ENCODE assay signal across 19 cellular contexts in the genomic region with DNA sequence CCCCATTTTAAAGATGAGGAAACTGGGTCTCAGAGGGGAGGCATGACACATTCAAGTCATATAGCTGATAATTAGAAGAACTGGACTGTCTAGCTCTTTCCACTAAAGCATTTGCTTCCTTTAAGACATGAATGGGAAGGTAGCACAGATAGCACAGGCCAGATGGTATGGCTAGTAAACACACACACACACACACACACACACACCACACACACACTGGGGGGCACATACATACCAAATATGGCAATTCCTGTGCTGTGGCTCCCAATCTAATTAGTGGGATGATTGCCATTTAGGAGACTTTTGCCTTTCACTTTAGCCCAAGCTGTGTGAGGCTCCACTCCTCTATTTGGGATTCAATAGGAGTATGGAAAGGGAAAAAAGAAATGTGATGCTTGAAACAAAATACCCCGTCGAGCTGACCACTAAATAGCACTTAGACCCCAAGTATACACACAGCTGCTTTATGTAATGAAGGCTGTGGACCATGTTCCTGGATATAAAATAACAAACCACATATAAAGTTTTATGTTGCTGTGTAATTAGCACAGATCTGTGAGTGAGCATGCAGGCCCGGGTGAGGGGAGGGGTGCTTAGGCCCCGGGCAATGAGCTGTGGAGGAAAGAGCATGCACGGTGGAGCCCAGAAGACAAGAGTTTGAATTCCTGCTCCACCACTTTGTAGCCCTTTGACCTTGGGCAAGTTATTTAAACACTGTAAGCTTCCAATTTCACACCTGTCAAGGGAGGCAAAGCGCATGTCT. TPM values are rescaled to one million over a fixed set of nuclear protein-coding genes. Genes with fewer than 3 reads are reported as not detected.
DNase-seq lines count a peak whose midpoint lies in the region; ATAC-seq, FAIRE-seq and TF ChIP-seq lines count a peak whose summit lies in the region.
"Had no signal": no experiment of that assay in that cellular context is flagged by ENCODE, and none has a peak within 500 bp of the region (broad histone marks: within the 10 kb centered on the region; RNA-seq: fewer than 3 reads in every experiment).

No MANE protein-coding gene starts in this region.

- no peak overlapping the region for H3K9ac ChIP-seq in astrocyte (ENCODE audit: low read length)
- H3K9ac ChIP-seq in HepG2 (ENCODE audit: insufficient read depth, low read depth, low read length), result no peak overlapping the region
- H3K9ac ChIP-seq in Karpas-422 (ENCODE audit: low read length), result no peak overlapping the region

- H3K4me1 ChIP-seq in astrocyte (ENCODE audit: insufficient read depth, low read length) (no peaks in the 10 kb centered on the region), HepG2 (ENCODE audit: insufficient read depth, low read length) (no peaks in the 10 kb centered on the region), Karpas-422 (ENCODE audit: low read length) (no peaks in the 10 kb centered on the region)
- H3K4me1 ChIP-seq: pancreas had no signal

- H3K9me3 ChIP-seq in astrocyte (ENCODE audit: insufficient read depth, low read depth, low read length), result no peaks in the 10 kb centered on the region
- no peaks in the 10 kb centered on the region for H3K9me3 ChIP-seq in HepG2 (ENCODE audit: low read length)
- no peaks in the 10 kb centered on the region for H3K9me3 ChIP-seq in Karpas-422 (ENCODE audit: low read length)
- H3K9me3 ChIP-seq: pancreas had no signal

- peaks cover 10% of the 10 kb centered on the region for H3K4me1 Mint-ChIP-seq in astrocyte (ENCODE audit: low read depth, unreplicated experiment)
- H3K4me1 Mint-ChIP-seq: CD4-positive, alpha-beta memory T cell; IgD-negative memory B cell had no signal

- H3K36me3 Mint-ChIP-seq in astrocyte (ENCODE audit: low read depth, unreplicated experiment), result no peaks in the 10 kb centered on the region
- H3K36me3 Mint-ChIP-seq: CD4-positive, alpha-beta memory T cell; IgD-negative memory B cell had no signal

- BruUV-seq in HepG2 (replicated peaks; lab: Mats Ljungman, UMichigan), result no TSS peak

- FAIRE-seq in astrocyte (lab: Jason Lieb, UNC), result no peak
- no peak for FAIRE-seq in HepG2 (lab: Jason Lieb, UNC)
- FAIRE-seq: A204.1, H54, pancreas had no signal

- H3K79me2 ChIP-seq in astrocyte (ENCODE audit: insufficient read depth, low read length) (no peaks in the 10 kb centered on the region), HepG2 (ENCODE audit: insufficient read depth, low read length) (no peaks in the 10 kb centered on the region), Karpas-422 (ENCODE audit: low read length) (no peaks in the 10 kb centered on the region)

- H3K27ac ChIP-seq in astrocyte (ENCODE audit: low read depth, low read length), result no peak overlapping the region
- H3K27ac ChIP-seq in HepG2 (ENCODE audit: extremely low read length, insufficient read depth, low read length), result no peak overlapping the region
- H3K27ac ChIP-seq in Karpas-422 (ENCODE audit: low read length), result no peak overlapping the region
- H3K27ac ChIP-seq: pancreas had no signal

- no peak overlapping the region for H3K4me3 Mint-ChIP-seq in astrocyte (ENCODE audit: unreplicated experiment)
- H3K4me3 Mint-ChIP-seq: CD4-positive, alpha-beta memory T cell; IgD-negative memory B cell; T-helper 1 cell treated with Interleukin-12 subunit alpha and Interleukin-12 subunit beta and Interleukin-4 antibody, amounts not matched to agents 30 μg/mL and 1 μg/mL, for 36 hours had no signal

- no peak for TF ChIP-seq RAD21 in HepG2 (CRISPR knock-in tag; IDR thresholded peaks at IDR 0.05)

- WGBS in HepG2 (ENCODE audit: low lambda C conversion rate), result 21% methylated on average over 6 of the region's 6 CpGs

- peaks cover 5% of the 10 kb centered on the region for H3K9me3 Mint-ChIP-seq in astrocyte (ENCODE audit: unreplicated experiment)
- H3K9me3 Mint-ChIP-seq: CD4-positive, alpha-beta memory T cell; IgD-negative memory B cell; T-helper 1 cell treated with Interleukin-12 subunit alpha and Interleukin-12 subunit beta and Interleukin-4 antibody, amounts not matched to agents 30 μg/mL and 1 μg/mL, for 36 hours had no signal

- intact Hi-C loops in HepG2 (cut with micrococcal nuclease; ENCODE audit: unreplicated experiment), result no loop called here

- ATAC-seq in HepG2, result no peak
- ATAC-seq: activated CD4-positive, CD25-positive, alpha-beta regulatory T cell treated with anti-CD3 and anti-CD28 coated beads, Interleukin-2, amount 50 U/mL, for 24 hours had no signal

- H3K4me2 ChIP-seq in astrocyte (ENCODE audit: low read length), result no peak overlapping the region
- H3K4me2 ChIP-seq in HepG2 (ENCODE audit: low read depth, low read length), result no peak overlapping the region
- no peak overlapping the region for H3K4me2 ChIP-seq in Karpas-422 (ENCODE audit: low read depth, low read length, poor library complexity, severe bottlenecking)

- no peaks in the 10 kb centered on the region for H4K20me1 ChIP-seq in astrocyte (ENCODE audit: insufficient read depth, low read length)
- no peaks in the 10 kb centered on the region for H4K20me1 ChIP-seq in HepG2 (ENCODE audit: insufficient read depth, low read length)
- H4K20me1 ChIP-seq in Karpas-422 (ENCODE audit: insufficient read depth, low read depth, low read length), result no peaks in the 10 kb centered on the region

- CTCF ChIA-PET in HepG2 (lab: Yijun Ruan, JAX; ENCODE audit: low intra/inter-chr PET ratio, low total read pairs), result no interaction called here

- peak overlapping the region; percentile 79 for H3K27ac Mint-ChIP-seq in astrocyte (ENCODE audit: unreplicated experiment)
- H3K27ac Mint-ChIP-seq: CD4-positive, alpha-beta memory T cell; IgD-negative memory B cell; T-helper 1 cell treated with Interleukin-12 subunit alpha and Interleukin-12 subunit beta and Interleukin-4 antibody, amounts not matched to agents 30 μg/mL and 1 μg/mL, for 36 hours had no signal

- no peaks in the 10 kb centered on the region for H3K9me2 ChIP-seq in Karpas-422 (replicated peaks; ENCODE audit: insufficient read depth, low read length)

- H2AFZ ChIP-seq in astrocyte (ENCODE audit: low read depth, low read length) (no peak overlapping the region), HepG2 (ENCODE audit: low read length) (no peak overlapping the region), Karpas-422 (ENCODE audit: low read length) (no peak overlapping the region)

- no peak for TF ChIP-seq EP300 in HepG2 (IDR thresholded peaks at IDR 0.05; ENCODE audit: low read depth in 2 of 2, low read length in 2 of 2)
- no peak for TF ChIP-seq EP300 in HepG2 (CRISPR knock-in tag; IDR thresholded peaks at IDR 0.05; ENCODE audit: borderline replicate concordance)

- POLR2A ChIA-PET in HepG2 (lab: Yijun Ruan, JAX), result no interaction called here

- no peak for TF ChIP-seq CTCF in astrocyte (IDR thresholded peaks at IDR 0.05; ENCODE audit: insufficient read depth, low read depth, low read length)
- TF ChIP-seq CTCF in HepG2 (CRISPR knock-in tag; IDR thresholded peaks at IDR 0.05), result no peak

- in situ Hi-C loops in HepG2 (cut with HindIII; ENCODE audit: extremely low pct_ligation_motif_present, low pct_unique_long_range_greater_than_20kb), result no loop called here

- H3K36me3 ChIP-seq in astrocyte (ENCODE audit: insufficient read depth, low read length), result no peaks in the 10 kb centered on the region
- H3K36me3 ChIP-seq in HepG2 (replicated peaks in 1 of 2; ENCODE audit: control insufficient read depth in 1 of 2, insufficient read depth in 2 of 2, low read length in 2 of 2), result no peaks in the 10 kb centered on the region
- H3K36me3 ChIP-seq in Karpas-422 (ENCODE audit: insufficient read depth, low read length), result no peaks in the 10 kb centered on the region
- H3K36me3 ChIP-seq: pancreas had no signal

- H3K4me3 ChIP-seq in astrocyte (ENCODE audit: insufficient read depth, low read depth, low read length) (no peak overlapping the region), HepG2 (replicated peaks in 1 of 3; ENCODE audit: insufficient read depth in 1 of 3, low read depth in 2 of 3, low read length in 3 of 3) (no peak overlapping the region), Karpas-422 (ENCODE audit: low read length) (no peak overlapping the region)
- H3K4me3 ChIP-seq: pancreas had no signal

- DNase-seq in NCI-H2081 (lab: John Stamatoyannopoulos, UW) (peak; percentile 35 to 73), NCI-H2081 treated with DMSO at 0.1 percent for 48 hours (lab: John Stamatoyannopoulos, UW) (no peak), NCI-H2171 (lab: John Stamatoyannopoulos, UW) (peak; percentile 47), astrocyte (ENCODE audit: low read depth) (no peak), renal cortical epithelial cell (ENCODE audit: low read depth) (peak; percentile 89), HepG2 (ENCODE audit: low spot score) (no peak), Karpas-422 (no peak), midbrain (lab: John Stamatoyannopoulos, UW) (no peak)
- DNase-seq: activated naive CD4-positive, alpha-beta T cell treated with anti-CD3 and anti-CD28 coated beads, Interleukin-2, amount 50 U/mL, for 16 hours; CD4-positive, alpha-beta memory T cell; foreskin melanocyte; NCI-H2227 treated with DMSO at 0.1 percent for 48 hours; pancreas; stimulated activated CD4-positive, alpha-beta T cell treated with anti-CD3 and anti-CD28 coated beads, Interleukin-12 subunit alpha, Interleukin-12 subunit beta, amount 100 ng/mL, for 4 hours had no signal

- no peak for TF ChIP-seq POLR2A in HepG2 (IDR thresholded peaks at IDR 0.05; ENCODE audit: insufficient read depth in 1 of 2, low read depth in 2 of 2, low read length in 2 of 2)

- peaks cover 25% of the 10 kb centered on the region for H3K27me3 Mint-ChIP-seq in astrocyte (ENCODE audit: low read depth, unreplicated experiment)

- peaks cover 6% of the 10 kb centered on the region for H3K27me3 ChIP-seq in astrocyte (ENCODE audit: insufficient read depth, low read length)
- peaks cover 0 to 8% of the 10 kb centered on the region in 2 experiments; a peak in 2 of 5 replicates for H3K27me3 ChIP-seq in HepG2 (ENCODE audit: control insufficient read depth in 1 of 2, insufficient read depth in 2 of 2, low read length in 2 of 2)
- H3K27me3 ChIP-seq in Karpas-422 (ENCODE audit: low read length), result no peaks in the 10 kb centered on the region
- H3K27me3 ChIP-seq: pancreas had no signal

RNA-seq across cellular contexts. Expression of a gene that starts 6.7 kb away (rescaled TPM):
- 0.89 and 1.8 TPM in 2 replicates for total RNA-seq in astrocyte
- total RNA-seq in renal cortical epithelial cell, result 1.6 and 6.8 TPM in 2 replicates
- not detected in 2 replicates for total RNA-seq in HepG2 (2016; rRNA removed; fragmentation: Illumina TruSeq; extraction: Trizol)
- total RNA-seq in HepG2 (2016; cell fraction: cytosol; rRNA removed; fragmentation: Illumina TruSeq; extraction: Trizol; ENCODE audit: low read depth), result not detected in 2 replicates
- not detected in 2 replicates for total RNA-seq in HepG2 (2016; cell fraction: insoluble cytoplasmic fraction; rRNA removed; fragmentation: Illumina TruSeq; extraction: Trizol)
- total RNA-seq in HepG2 (2016; cell fraction: membrane; rRNA removed; fragmentation: Illumina TruSeq; extraction: Trizol), result not detected in 2 replicates
- not detected in 2 replicates for total RNA-seq in HepG2 (2016; cell fraction: nucleus; rRNA removed; fragmentation: Illumina TruSeq; extraction: Trizol)
- polyA plus RNA-seq in HepG2 (2011; rRNA removed), result 0.04 and 0.17 TPM in 2 replicates
- polyA plus RNA-seq in HepG2 (2011; cell fraction: cytosol; rRNA removed), result 0.01 TPM in 2 replicates
- polyA plus RNA-seq in HepG2 (2011; cell fraction: nucleus; rRNA removed), result 0.06 and 0.14 TPM in 2 replicates
- 0.04 and 0.38 TPM in 2 replicates for polyA plus RNA-seq in HepG2 (2012)
- polyA plus RNA-seq in HepG2 (2016; cell fraction: cytosol; fragmentation: Illumina TruSeq; extraction: Trizol; ENCODE audit: low read depth), result not detected in 2 replicates
- polyA plus RNA-seq in HepG2 (2016; cell fraction: insoluble cytoplasmic fraction; fragmentation: Illumina TruSeq; extraction: Trizol; ENCODE audit: low read depth), result not detected in 2 replicates
- polyA plus RNA-seq in HepG2 (2016; cell fraction: membrane; fragmentation: Illumina TruSeq; extraction: Trizol; ENCODE audit: low read depth), result not detected in 2 replicates
- not detected in 2 replicates for polyA plus RNA-seq in HepG2 (2016; cell fraction: nucleus; fragmentation: Illumina TruSeq; extraction: Trizol; ENCODE audit: insufficient read depth, low read depth)
- 0.04 and 2.2 TPM in 2 replicates for polyA minus RNA-seq in HepG2 (2011; rRNA and poly(A)+ RNA removed; ENCODE audit: low replicate concordance)
- polyA minus RNA-seq in HepG2 (2011; cell fraction: cytosol; rRNA and poly(A)+ RNA removed), result not detected in 2 replicates
- 0.12 TPM in 1 of 2 replicates, not detected in the other for polyA minus RNA-seq in HepG2 (2011; cell fraction: nucleus; rRNA and poly(A)+ RNA removed)
- total RNA-seq in Karpas-422 (2014; rRNA removed; shearing (Covaris generic); ENCODE audit: low replicate concordance), result not detected in 2 replicates
- total RNA-seq: CD4-positive, alpha-beta memory T cell had no signal
- polyA plus RNA-seq: CD4-positive, alpha-beta memory T cell; IgD-negative memory B cell had no signal

Comparison
In these comparisons a context has a peak if more than half of its experiments do, and no peak if none do; other contexts are left out.
1. DNase-seq: peak in NCI-H2081 (2 of 2), NCI-H2171 (single experiment) and renal cortical epithelial cell (single experiment); none in NCI-H2081 treated with DMSO at 0.1 percent for 48 hours (single experiment), astrocyte (single experiment), HepG2 (single experiment), Karpas-422 (single experiment) and midbrain (single experiment).